8 cellular contexts compared by ENCODE assay signal in the genomic region with DNA sequence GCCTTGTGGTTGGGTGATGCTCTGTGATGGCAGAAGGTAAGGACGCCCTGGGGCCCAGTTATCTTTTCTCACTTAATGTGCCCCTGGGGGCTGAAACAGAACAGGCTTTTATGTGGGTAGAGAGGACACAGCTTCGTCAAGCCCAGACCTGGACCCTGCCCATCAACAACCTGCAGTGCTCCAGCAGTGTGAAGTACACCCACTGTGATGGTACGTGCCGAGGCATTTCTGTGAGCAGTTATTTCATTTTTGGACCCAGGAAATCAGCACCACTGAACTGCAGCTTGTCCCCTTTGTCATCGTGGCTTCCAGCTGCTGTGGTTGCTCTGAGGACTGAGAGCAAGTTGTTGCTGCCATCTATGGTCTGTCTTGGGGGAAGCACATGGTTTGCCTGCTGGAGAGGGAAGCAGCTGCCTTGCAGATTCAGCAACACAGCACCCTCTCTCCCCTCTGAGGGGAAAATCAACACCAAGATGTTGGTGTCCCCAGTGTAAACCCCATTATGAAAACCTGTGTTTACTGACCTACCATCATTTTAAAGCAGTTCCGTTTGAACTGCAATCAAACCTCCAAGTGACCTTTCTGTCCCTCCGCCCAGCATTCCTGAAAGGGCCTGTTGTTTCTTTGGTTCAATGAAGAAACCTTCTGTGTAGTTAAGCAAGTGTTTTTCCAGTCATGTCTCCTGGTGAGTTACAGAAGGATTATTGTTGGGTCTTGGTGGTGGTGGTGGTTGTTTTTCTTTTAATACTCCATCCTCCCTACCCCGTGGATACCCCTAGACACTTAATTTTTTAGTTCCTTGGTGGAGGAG.
A peak's percentile ranks its signal among the peaks of the same experiment; 100 is the strongest.
DNase-seq lines count a peak whose midpoint lies in the region; ATAC-seq and TF ChIP-seq lines count a peak whose summit lies in the region.

No MANE protein-coding gene starts in this region.

- peaks cover 46% of the 10 kb centered on the region for H3K4me1 Mint-ChIP-seq in activated B cell treated with CpG ODN at 0.5 μM for 24 hours

- CTCF ChIA-PET in activated B cell treated with CpG ODN at 0.5 μM for 24 hours (lab: Charles Lee) = interaction anchor here (0.6 to 8.3 kb wide), 60 partner anchors 8 to 531 kb away, joined by 3 to 243 read pairs (median 5); no protein-coding TSS in a partner anchor

- POLR2A ChIA-PET in activated B cell treated with CpG ODN at 0.5 μM for 24 hours (lab: Charles Lee) = interaction anchor here (0.5 to 2.4 kb wide), 16 partner anchors 9 to 527 kb away, joined by 3 to 47 read pairs (median 3); a partner anchor contains a TSS

- peak; percentile 96 for ATAC-seq in GM18909 (IDR thresholded peaks at IDR 0.05; ENCODE audit: poor library complexity, unreplicated experiment)
- ATAC-seq in HG03139 (IDR thresholded peaks at IDR 0.05; ENCODE audit: unreplicated experiment) = peak; percentile 94
- peak; percentile 97 for ATAC-seq in activated B cell treated with CpG ODN at 0.5 μM for 24 hours (ENCODE audit: low read depth)
- peak; percentile 90 for ATAC-seq in left colon

- H3K4me3 Mint-ChIP-seq in activated B cell treated with CpG ODN at 0.5 μM for 24 hours = peak overlapping the region; percentile 46

- peak; percentile 74 to 80 for DNase-seq in AML-193 (lab: John Stamatoyannopoulos, UW)
- DNase-seq in NCI-H2196 treated with DMSO at 0.1 percent for 48 hours (lab: John Stamatoyannopoulos, UW; ENCODE audit: unreplicated experiment) = peak; percentile 75
- peak; percentile 55 for DNase-seq in activated B cell treated with CpG ODN at 0.5 μM for 24 hours
- peak in 60 of 61 donors; percentile 29 to 94 (median 81) for DNase-seq in caudate nucleus (lab: John Stamatoyannopoulos, UW)
- peak; percentile 61 to 62 for DNase-seq in left colon
- peak; percentile 45 to 59 for DNase-seq in stimulated activated CD4-positive, alpha-beta T cell treated with anti-CD3 and anti-CD28 coated beads, Interleukin-4, amount 100 ng/mL, for 4 hours

- H3K36me3 Mint-ChIP-seq in activated B cell treated with CpG ODN at 0.5 μM for 24 hours (ENCODE audit: low read depth) = peaks cover 55% of the 10 kb centered on the region

- H3K27me3 Mint-ChIP-seq in activated B cell treated with CpG ODN at 0.5 μM for 24 hours = no peaks in the 10 kb centered on the region

- no peaks in the 10 kb centered on the region for H3K9me3 Mint-ChIP-seq in activated B cell treated with CpG ODN at 0.5 μM for 24 hours

- no peak for TF ChIP-seq CTCF in activated B cell treated with CpG ODN at 0.5 μM for 24 hours (IDR thresholded peaks at IDR 0.05)

- peak overlapping the region; percentile 86 for H3K27ac Mint-ChIP-seq in activated B cell treated with CpG ODN at 0.5 μM for 24 hours

- peak overlapping the region; percentile 84 for H3K27ac ChIP-seq in caudate nucleus (ENCODE audit: low read depth, low read length)

- intact Hi-C loops in activated B cell treated with CpG ODN at 0.5 μM for 24 hours (cut with micrococcal nuclease) = loop anchor here (1.0 to 5.0 kb wide), 6 partner anchors 167 to 526 kb away; no protein-coding TSS in a partner anchor
- intact Hi-C loops in left colon (cut with DNase I, micrococcal nuclease) = loop anchor here in 1 of 2 donors (5.0 to 10.0 kb wide), 2 partner anchors 167 to 295 kb away; no protein-coding TSS in a partner anchor

Comparison
In these comparisons a context has a peak if more than half of its experiments do, and no peak if none do; other contexts are left out.
1. Peak in every context shown above with its lines: DNase-seq, ATAC-seq and H3K27ac ChIP-seq.